In the genomic region with DNA sequence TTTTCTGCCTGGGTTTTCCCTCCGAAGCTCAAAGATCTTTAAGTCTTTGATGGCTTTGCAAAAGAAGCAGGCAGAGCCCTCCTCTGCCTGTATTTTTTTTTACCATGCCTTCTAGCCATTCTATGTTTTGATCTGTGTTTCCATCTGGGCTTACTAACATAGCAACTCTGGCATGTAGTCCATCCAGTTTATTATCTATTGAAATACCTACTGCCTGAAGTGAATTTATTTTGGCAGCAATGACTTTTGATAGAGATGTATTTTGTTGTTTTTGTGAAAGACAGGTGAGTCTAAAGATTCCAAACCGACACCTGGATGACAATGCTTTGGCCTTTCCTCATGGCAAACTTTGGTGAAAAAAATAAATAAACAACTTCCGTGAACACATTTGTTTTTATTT, we compare ENCODE assay signal across 26 cellular contexts.
"Had no signal": no experiment of that assay in that cellular context is flagged by ENCODE, and none has a peak within 500 bp of the region (broad histone marks: within the 10 kb centered on the region; RNA-seq: fewer than 3 reads in every experiment).

No MANE protein-coding gene starts in this region.

- H3K4me3 Mint-ChIP-seq: activated CD4-positive, alpha-beta memory T cell treated with anti-CD3 and anti-CD28 coated beads, Interleukin-2, amount 10 ng/mL, durations not matched to agents 7 days and 5 days; activated CD4-positive, alpha-beta T cell treated with anti-CD3 and anti-CD28 coated beads, Interleukin-2, amount 10 ng/mL, durations not matched to agents 7 days and 5 days; activated naive CD4-positive, alpha-beta T cell treated with anti-CD3 and anti-CD28 coated beads, Interleukin-2, amount 10 ng/mL, durations not matched to agents 7 days and 5 days; activated naive CD8-positive, alpha-beta T cell treated with anti-CD3 and anti-CD28 coated beads, Interleukin-2, amount 10 ng/mL, durations not matched to agents 7 days and 5 days; activated T-cell treated with anti-CD3 and anti-CD28 coated beads, Interleukin-2, amount 50 U/mL, for 24 hours; activated T-cell treated with anti-CD3 and anti-CD28 coated beads, Interleukin-2, amount 50 U/mL, for 72 hours; brain; WTC11 had no signal

- H3K27me3 Mint-ChIP-seq: activated CD4-positive, alpha-beta memory T cell treated with anti-CD3 and anti-CD28 coated beads, Interleukin-2, amount 10 ng/mL, durations not matched to agents 7 days and 5 days; activated CD4-positive, alpha-beta T cell treated with anti-CD3 and anti-CD28 coated beads, Interleukin-2, amount 10 ng/mL, durations not matched to agents 7 days and 5 days; activated naive CD4-positive, alpha-beta T cell treated with anti-CD3 and anti-CD28 coated beads, Interleukin-2, amount 10 ng/mL, durations not matched to agents 7 days and 5 days; activated naive CD8-positive, alpha-beta T cell treated with anti-CD3 and anti-CD28 coated beads, Interleukin-2, amount 10 ng/mL, durations not matched to agents 7 days and 5 days; activated T-cell treated with anti-CD3 and anti-CD28 coated beads, Interleukin-2, amount 50 U/mL, for 24 hours; brain had no signal

- H3K27ac Mint-ChIP-seq: activated CD4-positive, alpha-beta memory T cell treated with anti-CD3 and anti-CD28 coated beads, Interleukin-2, amount 10 ng/mL, durations not matched to agents 7 days and 5 days; activated CD4-positive, alpha-beta T cell treated with anti-CD3 and anti-CD28 coated beads, Interleukin-2, amount 10 ng/mL, durations not matched to agents 7 days and 5 days; activated naive CD4-positive, alpha-beta T cell treated with anti-CD3 and anti-CD28 coated beads, Interleukin-2, amount 10 ng/mL, durations not matched to agents 7 days and 5 days; activated naive CD4-positive, alpha-beta T cell treated with anti-CD3 and anti-CD28 coated beads, Interleukin-2, amount 50 U/mL, for 72 hours; activated naive CD8-positive, alpha-beta T cell treated with anti-CD3 and anti-CD28 coated beads, Interleukin-2, amount 10 ng/mL, durations not matched to agents 7 days and 5 days; activated T-cell treated with anti-CD3 and anti-CD28 coated beads, Interleukin-2, amount 50 U/mL, for 24 hours; activated T-cell treated with anti-CD3 and anti-CD28 coated beads, Interleukin-2, amount 50 U/mL, for 72 hours; brain; WTC11 had no signal

- H3K4me1 Mint-ChIP-seq: activated CD4-positive, alpha-beta memory T cell treated with anti-CD3 and anti-CD28 coated beads, Interleukin-2, amount 10 ng/mL, durations not matched to agents 7 days and 5 days; activated CD4-positive, alpha-beta T cell treated with anti-CD3 and anti-CD28 coated beads, Interleukin-2, amount 10 ng/mL, durations not matched to agents 7 days and 5 days; activated naive CD4-positive, alpha-beta T cell treated with anti-CD3 and anti-CD28 coated beads, Interleukin-2, amount 10 ng/mL, durations not matched to agents 7 days and 5 days; activated naive CD8-positive, alpha-beta T cell treated with anti-CD3 and anti-CD28 coated beads, Interleukin-2, amount 10 ng/mL, durations not matched to agents 7 days and 5 days had no signal

- H3K4me3 ChIP-seq: ascending aorta, breast epithelium, cardiac muscle cell, colonic mucosa had no signal

- H3K36me3 Mint-ChIP-seq: activated naive CD4-positive, alpha-beta T cell treated with anti-CD3 and anti-CD28 coated beads, Interleukin-2, amount 10 ng/mL, durations not matched to agents 7 days and 5 days; activated naive CD4-positive, alpha-beta T cell treated with anti-CD3 and anti-CD28 coated beads, Interleukin-2, amount 50 U/mL, for 72 hours; activated naive CD8-positive, alpha-beta T cell treated with anti-CD3 and anti-CD28 coated beads, Interleukin-2, amount 10 ng/mL, durations not matched to agents 7 days and 5 days; brain; WTC11 had no signal

- H3K9me3 Mint-ChIP-seq: activated CD4-positive, alpha-beta memory T cell treated with anti-CD3 and anti-CD28 coated beads, Interleukin-2, amount 10 ng/mL, durations not matched to agents 7 days and 5 days; activated CD4-positive, alpha-beta T cell treated with anti-CD3 and anti-CD28 coated beads, Interleukin-2, amount 10 ng/mL, durations not matched to agents 7 days and 5 days; activated naive CD4-positive, alpha-beta T cell treated with anti-CD3 and anti-CD28 coated beads, Interleukin-2, amount 10 ng/mL, durations not matched to agents 7 days and 5 days; activated naive CD8-positive, alpha-beta T cell treated with anti-CD3 and anti-CD28 coated beads, Interleukin-2, amount 10 ng/mL, durations not matched to agents 7 days and 5 days; activated T-cell treated with anti-CD3 and anti-CD28 coated beads, Interleukin-2, amount 50 U/mL, for 24 hours; activated T-cell treated with anti-CD3 and anti-CD28 coated beads, Interleukin-2, amount 50 U/mL, for 72 hours; brain; WTC11 had no signal

- DNase-seq: activated CD4-positive, alpha-beta memory T cell treated with anti-CD3 and anti-CD28 coated beads, Interleukin-2, amount 10 ng/mL, durations not matched to agents 7 days and 5 days; activated CD4-positive, alpha-beta T cell treated with anti-CD3 and anti-CD28 coated beads for 1 hour; activated CD4-positive, alpha-beta T cell treated with anti-CD3 and anti-CD28 coated beads for 4 hours; activated CD4-positive, alpha-beta T cell treated with anti-CD3 and anti-CD28 coated beads, Interleukin-2, amount 10 ng/mL, durations not matched to agents 7 days and 5 days; activated CD4-positive, alpha-beta T cell treated with anti-CD3 and anti-CD28 coated beads, Interleukin-2, amount 50 U/mL, for 4 hours; activated CD8-positive, alpha-beta memory T cell treated with anti-CD3 and anti-CD28 coated beads, Interleukin-2, amount 50 U/mL, for 48 hours; activated gamma-delta T cell; activated naive CD4-positive, alpha-beta T cell; activated naive CD4-positive, alpha-beta T cell treated with anti-CD3 and anti-CD28 coated beads, Interleukin-2, amount 10 ng/mL, durations not matched to agents 7 days and 5 days; activated naive CD8-positive, alpha-beta T cell treated with anti-CD3 and anti-CD28 coated beads, Interleukin-2, amount 10 ng/mL, durations not matched to agents 7 days and 5 days; activated T-cell treated with anti-CD3 and anti-CD28 coated beads for 4 hours; activated T-cell treated with anti-CD3 and anti-CD28 coated beads, Interleukin-2, amount 50 U/mL, for 24 hours; activated T-cell treated with anti-CD3 and anti-CD28 coated beads, Interleukin-2, amount 50 U/mL, for 72 hours; central memory CD4-positive, alpha-beta T cell; cerebellar nuclear complex; colonic mucosa; effector CD8-positive, alpha-beta T cell; foreskin fibroblast; head of caudate nucleus; T-helper 2 cell had no signal
